1 cellular context compared by ENCODE assay signal in genomic region chr5:131644822-131645221, GRCh38.
TF ChIP-seq lines count a peak whose summit lies in the region.

No MANE protein-coding gene starts in this region.

TF ChIP-seq in IMR-90, 13 proteins besides CTCF, POLR2A, EP300 and RAD21:
- TF ChIP-seq, protein P1, sequence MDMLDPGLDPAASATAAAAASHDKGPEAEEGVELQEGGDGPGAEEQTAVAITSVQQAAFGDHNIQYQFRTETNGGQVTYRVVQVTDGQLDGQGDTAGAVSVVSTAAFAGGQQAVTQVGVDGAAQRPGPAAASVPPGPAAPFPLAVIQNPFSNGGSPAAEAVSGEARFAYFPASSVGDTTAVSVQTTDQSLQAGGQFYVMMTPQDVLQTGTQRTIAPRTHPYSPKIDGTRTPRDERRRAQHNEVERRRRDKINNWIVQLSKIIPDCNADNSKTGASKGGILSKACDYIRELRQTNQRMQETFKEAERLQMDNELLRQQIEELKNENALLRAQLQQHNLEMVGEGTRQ (IDR thresholded peaks at IDR 0.05; ENCODE audit: low read depth, low read length): no peak
- no peak for TF ChIP-seq NFE2L2 (IDR thresholded peaks at IDR 0.05; ENCODE audit: low read depth, low read length)
- no peak for TF ChIP-seq FOS (IDR thresholded peaks at IDR 0.05; ENCODE audit: low read depth, low read length)
- no peak for TF ChIP-seq MAZ (IDR thresholded peaks at IDR 0.05; ENCODE audit: borderline replicate concordance, low read depth, low read length)
- TF ChIP-seq SMC3 (IDR thresholded peaks at IDR 0.05; ENCODE audit: low read depth, low read length): no peak
- TF ChIP-seq RFX5 (IDR thresholded peaks at IDR 0.05; ENCODE audit: low read depth, low read length): no peak
- no peak for TF ChIP-seq BHLHE40 (IDR thresholded peaks at IDR 0.05; ENCODE audit: low read depth, low read length)
- no peak for TF ChIP-seq MXI1 (IDR thresholded peaks at IDR 0.05; ENCODE audit: borderline replicate concordance, low read depth, low read length)
- TF ChIP-seq ELK1 (IDR thresholded peaks at IDR 0.05; ENCODE audit: borderline replicate concordance, low read depth, low read length): no peak
- TF ChIP-seq RCOR1 (IDR thresholded peaks at IDR 0.05; ENCODE audit: insufficient replicate concordance, low read length): no peak
- no peak for TF ChIP-seq CEBPB (IDR thresholded peaks at IDR 0.05; ENCODE audit: low read depth, low read length)
- TF ChIP-seq MAFK (IDR thresholded peaks at IDR 0.05; ENCODE audit: low read depth, low read length): no peak
- TF ChIP-seq CHD1 (IDR thresholded peaks at IDR 0.05; ENCODE audit: low read depth, low read length): no peak
